1 cellular context compared by ENCODE assay signal in the genomic region with DNA sequence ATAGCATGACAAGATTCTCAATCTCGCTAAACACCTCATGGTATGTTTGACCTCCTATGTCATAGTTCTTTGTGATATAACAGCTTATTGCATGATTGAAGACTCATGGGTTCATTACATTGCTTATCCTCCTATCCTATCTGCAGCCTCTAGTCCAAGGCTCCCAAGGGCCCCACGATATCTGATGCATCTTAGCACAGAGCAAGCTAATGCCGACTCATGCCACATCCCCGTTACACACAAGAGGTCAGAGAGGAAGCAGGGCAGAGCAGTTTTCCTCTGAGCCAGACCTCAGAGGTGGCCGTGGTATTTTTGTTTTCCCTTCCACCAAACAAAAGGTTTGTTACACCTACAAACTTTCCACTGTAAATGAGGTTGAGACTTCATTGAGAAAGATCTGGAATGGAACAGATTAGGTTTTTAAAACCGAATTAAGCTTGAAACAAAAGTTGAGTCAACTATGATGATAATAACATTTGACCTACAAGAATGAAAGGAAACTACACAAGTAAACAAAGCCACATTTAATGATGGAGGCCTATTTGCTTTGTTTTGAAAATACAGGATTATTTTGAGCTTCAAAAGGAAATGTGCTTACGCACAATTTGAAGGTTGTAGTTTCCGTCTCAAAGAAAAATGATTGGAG.
TF ChIP-seq lines count a peak whose summit lies in the region.

No MANE protein-coding gene starts in this region.

TF ChIP-seq in K562, 482 proteins besides CTCF, POLR2A, EP300 and RAD21 (continued from another document):
- TF ChIP-seq GATA2 (CRISPR knock-in tag; IDR thresholded peaks at IDR 0.05) (peak; percentile 68; the same call in 1 of the 2 replicates), PBX2 (CRISPR knock-in tag; IDR thresholded peaks at IDR 0.05; ENCODE audit: low read depth) (no peak), PBX2 (tag; conservative IDR thresholded peaks at IDR 0.05; ENCODE audit: low read depth) (peak; percentile 66), RBM17 (IDR thresholded peaks at IDR 0.05; ENCODE audit: borderline replicate concordance, low read depth, low read length) (no peak), MAFK (IDR thresholded peaks at IDR 0.05; ENCODE audit: low read length) (peak; percentile 84), KDM1A (IDR thresholded peaks at IDR 0.05) (peak; percentile 55 to 57), EZH2 (IDR thresholded peaks at IDR 0.05; ENCODE audit: borderline replicate concordance, low read depth, low read length) (no peak), CBFA2T3 (IDR thresholded peaks at IDR 0.05) (peak; percentile 57), KDM5B (IDR thresholded peaks at IDR 0.05; ENCODE audit: insufficient replicate concordance, low read depth, low read length) (no peak), CREB3 (tag; conservative IDR thresholded peaks at IDR 0.05; ENCODE audit: low read depth) (peak; percentile 87), CTCFL (IDR thresholded peaks at IDR 0.05; ENCODE audit: borderline replicate concordance, insufficient read depth, low read depth, low read length, poor library complexity, severe bottlenecking) (no peak), RAD51 (IDR thresholded peaks at IDR 0.05; ENCODE audit: borderline replicate concordance, low read depth) (0 out of 2 replicates have a peak, but pooled peaks have one; percentile 8), CHCHD3 (CRISPR knock-in tag; IDR thresholded peaks at IDR 0.05) (no peak), MAFG (tag; conservative IDR thresholded peaks at IDR 0.05) (peak; percentile 87), MECOM (CRISPR knock-in tag; IDR thresholded peaks at IDR 0.05) (no peak), MEF2A (IDR thresholded peaks at IDR 0.05; ENCODE audit: control insufficient read depth, low read depth, low read length) (no peak), MLLT1 (IDR thresholded peaks at IDR 0.05) (no peak), CGGBP1 (CRISPR knock-in tag; IDR thresholded peaks at IDR 0.05) (no peak), KDM2B (CRISPR knock-in tag; IDR thresholded peaks at IDR 0.05) (no peak)
- TF ChIP-seq, protein P1, sequence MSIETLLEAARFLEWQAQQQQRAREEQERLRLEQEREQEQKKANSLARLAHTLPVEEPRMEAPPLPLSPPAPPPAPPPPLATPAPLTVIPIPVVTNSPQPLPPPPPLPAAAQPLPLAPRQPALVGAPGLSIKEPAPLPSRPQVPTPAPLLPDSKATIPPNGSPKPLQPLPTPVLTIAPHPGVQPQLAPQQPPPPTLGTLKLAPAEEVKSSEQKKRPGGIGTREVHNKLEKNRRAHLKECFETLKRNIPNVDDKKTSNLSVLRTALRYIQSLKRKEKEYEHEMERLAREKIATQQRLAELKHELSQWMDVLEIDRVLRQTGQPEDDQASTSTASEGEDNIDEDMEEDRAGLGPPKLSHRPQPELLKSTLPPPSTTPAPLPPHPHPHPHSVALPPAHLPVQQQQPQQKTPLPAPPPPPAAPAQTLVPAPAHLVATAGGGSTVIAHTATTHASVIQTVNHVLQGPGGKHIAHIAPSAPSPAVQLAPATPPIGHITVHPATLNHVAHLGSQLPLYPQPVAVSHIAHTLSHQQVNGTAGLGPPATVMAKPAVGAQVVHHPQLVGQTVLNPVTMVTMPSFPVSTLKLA (conservative IDR thresholded peaks at IDR 0.05) = peak in 1 of 2 experiments; percentile 35; a peak in 1 of 4 replicates
- TF ChIP-seq, protein P2, sequence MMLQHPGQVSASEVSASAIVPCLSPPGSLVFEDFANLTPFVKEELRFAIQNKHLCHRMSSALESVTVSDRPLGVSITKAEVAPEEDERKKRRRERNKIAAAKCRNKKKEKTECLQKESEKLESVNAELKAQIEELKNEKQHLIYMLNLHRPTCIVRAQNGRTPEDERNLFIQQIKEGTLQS (IDR thresholded peaks at IDR 0.05) = peak; percentile 57; the same call in 1 of the 2 replicates
- TF ChIP-seq, protein P2 (CRISPR knock-in tag; conservative IDR thresholded peaks at IDR 0.05) = no peak
- TF ChIP-seq, protein P3, sequence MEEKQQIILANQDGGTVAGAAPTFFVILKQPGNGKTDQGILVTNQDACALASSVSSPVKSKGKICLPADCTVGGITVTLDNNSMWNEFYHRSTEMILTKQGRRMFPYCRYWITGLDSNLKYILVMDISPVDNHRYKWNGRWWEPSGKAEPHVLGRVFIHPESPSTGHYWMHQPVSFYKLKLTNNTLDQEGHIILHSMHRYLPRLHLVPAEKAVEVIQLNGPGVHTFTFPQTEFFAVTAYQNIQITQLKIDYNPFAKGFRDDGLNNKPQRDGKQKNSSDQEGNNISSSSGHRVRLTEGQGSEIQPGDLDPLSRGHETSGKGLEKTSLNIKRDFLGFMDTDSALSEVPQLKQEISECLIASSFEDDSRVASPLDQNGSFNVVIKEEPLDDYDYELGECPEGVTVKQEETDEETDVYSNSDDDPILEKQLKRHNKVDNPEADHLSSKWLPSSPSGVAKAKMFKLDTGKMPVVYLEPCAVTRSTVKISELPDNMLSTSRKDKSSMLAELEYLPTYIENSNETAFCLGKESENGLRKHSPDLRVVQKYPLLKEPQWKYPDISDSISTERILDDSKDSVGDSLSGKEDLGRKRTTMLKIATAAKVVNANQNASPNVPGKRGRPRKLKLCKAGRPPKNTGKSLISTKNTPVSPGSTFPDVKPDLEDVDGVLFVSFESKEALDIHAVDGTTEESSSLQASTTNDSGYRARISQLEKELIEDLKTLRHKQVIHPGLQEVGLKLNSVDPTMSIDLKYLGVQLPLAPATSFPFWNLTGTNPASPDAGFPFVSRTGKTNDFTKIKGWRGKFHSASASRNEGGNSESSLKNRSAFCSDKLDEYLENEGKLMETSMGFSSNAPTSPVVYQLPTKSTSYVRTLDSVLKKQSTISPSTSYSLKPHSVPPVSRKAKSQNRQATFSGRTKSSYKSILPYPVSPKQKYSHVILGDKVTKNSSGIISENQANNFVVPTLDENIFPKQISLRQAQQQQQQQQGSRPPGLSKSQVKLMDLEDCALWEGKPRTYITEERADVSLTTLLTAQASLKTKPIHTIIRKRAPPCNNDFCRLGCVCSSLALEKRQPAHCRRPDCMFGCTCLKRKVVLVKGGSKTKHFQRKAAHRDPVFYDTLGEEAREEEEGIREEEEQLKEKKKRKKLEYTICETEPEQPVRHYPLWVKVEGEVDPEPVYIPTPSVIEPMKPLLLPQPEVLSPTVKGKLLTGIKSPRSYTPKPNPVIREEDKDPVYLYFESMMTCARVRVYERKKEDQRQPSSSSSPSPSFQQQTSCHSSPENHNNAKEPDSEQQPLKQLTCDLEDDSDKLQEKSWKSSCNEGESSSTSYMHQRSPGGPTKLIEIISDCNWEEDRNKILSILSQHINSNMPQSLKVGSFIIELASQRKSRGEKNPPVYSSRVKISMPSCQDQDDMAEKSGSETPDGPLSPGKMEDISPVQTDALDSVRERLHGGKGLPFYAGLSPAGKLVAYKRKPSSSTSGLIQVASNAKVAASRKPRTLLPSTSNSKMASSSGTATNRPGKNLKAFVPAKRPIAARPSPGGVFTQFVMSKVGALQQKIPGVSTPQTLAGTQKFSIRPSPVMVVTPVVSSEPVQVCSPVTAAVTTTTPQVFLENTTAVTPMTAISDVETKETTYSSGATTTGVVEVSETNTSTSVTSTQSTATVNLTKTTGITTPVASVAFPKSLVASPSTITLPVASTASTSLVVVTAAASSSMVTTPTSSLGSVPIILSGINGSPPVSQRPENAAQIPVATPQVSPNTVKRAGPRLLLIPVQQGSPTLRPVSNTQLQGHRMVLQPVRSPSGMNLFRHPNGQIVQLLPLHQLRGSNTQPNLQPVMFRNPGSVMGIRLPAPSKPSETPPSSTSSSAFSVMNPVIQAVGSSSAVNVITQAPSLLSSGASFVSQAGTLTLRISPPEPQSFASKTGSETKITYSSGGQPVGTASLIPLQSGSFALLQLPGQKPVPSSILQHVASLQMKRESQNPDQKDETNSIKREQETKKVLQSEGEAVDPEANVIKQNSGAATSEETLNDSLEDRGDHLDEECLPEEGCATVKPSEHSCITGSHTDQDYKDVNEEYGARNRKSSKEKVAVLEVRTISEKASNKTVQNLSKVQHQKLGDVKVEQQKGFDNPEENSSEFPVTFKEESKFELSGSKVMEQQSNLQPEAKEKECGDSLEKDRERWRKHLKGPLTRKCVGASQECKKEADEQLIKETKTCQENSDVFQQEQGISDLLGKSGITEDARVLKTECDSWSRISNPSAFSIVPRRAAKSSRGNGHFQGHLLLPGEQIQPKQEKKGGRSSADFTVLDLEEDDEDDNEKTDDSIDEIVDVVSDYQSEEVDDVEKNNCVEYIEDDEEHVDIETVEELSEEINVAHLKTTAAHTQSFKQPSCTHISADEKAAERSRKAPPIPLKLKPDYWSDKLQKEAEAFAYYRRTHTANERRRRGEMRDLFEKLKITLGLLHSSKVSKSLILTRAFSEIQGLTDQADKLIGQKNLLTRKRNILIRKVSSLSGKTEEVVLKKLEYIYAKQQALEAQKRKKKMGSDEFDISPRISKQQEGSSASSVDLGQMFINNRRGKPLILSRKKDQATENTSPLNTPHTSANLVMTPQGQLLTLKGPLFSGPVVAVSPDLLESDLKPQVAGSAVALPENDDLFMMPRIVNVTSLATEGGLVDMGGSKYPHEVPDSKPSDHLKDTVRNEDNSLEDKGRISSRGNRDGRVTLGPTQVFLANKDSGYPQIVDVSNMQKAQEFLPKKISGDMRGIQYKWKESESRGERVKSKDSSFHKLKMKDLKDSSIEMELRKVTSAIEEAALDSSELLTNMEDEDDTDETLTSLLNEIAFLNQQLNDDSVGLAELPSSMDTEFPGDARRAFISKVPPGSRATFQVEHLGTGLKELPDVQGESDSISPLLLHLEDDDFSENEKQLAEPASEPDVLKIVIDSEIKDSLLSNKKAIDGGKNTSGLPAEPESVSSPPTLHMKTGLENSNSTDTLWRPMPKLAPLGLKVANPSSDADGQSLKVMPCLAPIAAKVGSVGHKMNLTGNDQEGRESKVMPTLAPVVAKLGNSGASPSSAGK (IDR thresholded peaks at IDR 0.05) = peak; percentile 33
- TF ChIP-seq, protein P4, sequence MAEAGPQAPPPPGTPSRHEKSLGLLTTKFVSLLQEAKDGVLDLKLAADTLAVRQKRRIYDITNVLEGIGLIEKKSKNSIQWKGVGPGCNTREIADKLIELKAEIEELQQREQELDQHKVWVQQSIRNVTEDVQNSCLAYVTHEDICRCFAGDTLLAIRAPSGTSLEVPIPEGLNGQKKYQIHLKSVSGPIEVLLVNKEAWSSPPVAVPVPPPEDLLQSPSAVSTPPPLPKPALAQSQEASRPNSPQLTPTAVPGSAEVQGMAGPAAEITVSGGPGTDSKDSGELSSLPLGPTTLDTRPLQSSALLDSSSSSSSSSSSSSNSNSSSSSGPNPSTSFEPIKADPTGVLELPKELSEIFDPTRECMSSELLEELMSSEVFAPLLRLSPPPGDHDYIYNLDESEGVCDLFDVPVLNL (CRISPR knock-in tag; IDR thresholded peaks at IDR 0.05; ENCODE audit: low read depth) = no peak
